8 cellular contexts compared by ENCODE assay signal in genomic region chr1:184035719-184036516, GRCh38. TPM values are rescaled to one million over a fixed set of nuclear protein-coding genes. Genes with fewer than 3 reads are reported as not detected.
A peak's percentile ranks its signal among the peaks of the same experiment; 100 is the strongest.
DNase-seq lines count a peak whose midpoint lies in the region; ATAC-seq and TF ChIP-seq lines count a peak whose summit lies in the region.

No MANE protein-coding gene starts in this region.

- peaks cover 20% of the 10 kb centered on the region for H3K4me1 ChIP-seq in CD4-positive, CD25-positive, alpha-beta regulatory T cell (ENCODE audit: control insufficient read depth, insufficient read depth, low read length, poor library complexity, severe bottlenecking)
- H3K4me1 ChIP-seq in endodermal cell (ENCODE audit: control insufficient read depth, insufficient read depth, low read length) (no peaks in the 10 kb centered on the region), neural progenitor cell (peaks cover 10% of the 10 kb centered on the region), MM.1S (ENCODE audit: low read length) (no peaks in the 10 kb centered on the region; the same call in 1 of the 2 replicates)

- no peaks in the 10 kb centered on the region for H3K9me3 ChIP-seq in CD4-positive, CD25-positive, alpha-beta regulatory T cell (ENCODE audit: control insufficient read depth in 2 of 2, low read length in 2 of 2)
- no peaks in the 10 kb centered on the region for H3K9me3 ChIP-seq in MG63
- H3K9me3 ChIP-seq in endodermal cell (ENCODE audit: control insufficient read depth, low read length) = no peaks in the 10 kb centered on the region
- H3K9me3 ChIP-seq in neural progenitor cell (ENCODE audit: low read depth) = no peaks in the 10 kb centered on the region
- no peaks in the 10 kb centered on the region for H3K9me3 ChIP-seq in MM.1S (replicated peaks; ENCODE audit: insufficient read depth, low read length)

- DNase-seq in CD4-positive, CD25-positive, alpha-beta regulatory T cell = no peak
- DNase-seq in MG63 = no peak
- no peak for DNase-seq in endodermal cell
- no peak for DNase-seq in neural progenitor cell (ENCODE audit: low spot score)
- DNase-seq in GM10266 (ENCODE audit: extremely low spot score) = no peak
- no peak for DNase-seq in MM.1S
- DNase-seq in amniotic stem cell (lab: John Stamatoyannopoulos, UW) = no peak
- no peak for DNase-seq in DMS79 (lab: John Stamatoyannopoulos, UW)

- H3K27ac Mint-ChIP-seq in CD4-positive, CD25-positive, alpha-beta regulatory T cell = no peak overlapping the region
- H3K27ac Mint-ChIP-seq in endodermal cell (no peak overlapping the region), neural progenitor cell (peak overlapping the region; percentile 17)

- H3K27me3 Mint-ChIP-seq in CD4-positive, CD25-positive, alpha-beta regulatory T cell = peaks cover 80% of the 10 kb centered on the region
- H3K27me3 Mint-ChIP-seq in endodermal cell (ENCODE audit: insufficient read depth) = peaks cover 79% of the 10 kb centered on the region
- H3K27me3 Mint-ChIP-seq in neural progenitor cell (ENCODE audit: insufficient read depth, low read depth) = peaks cover 3% of the 10 kb centered on the region

- TF ChIP-seq CTCF in endodermal cell (conservative IDR thresholded peaks at IDR 0.05) (no peak), neural progenitor cell (IDR thresholded peaks at IDR 0.05) (no peak), GM10266 (IDR thresholded peaks at IDR 0.05; ENCODE audit: control insufficient read depth, insufficient read depth, low read depth, missing control alignments) (no peak), MM.1S (IDR thresholded peaks at IDR 0.05; ENCODE audit: low read length) (no peak)

- H3K27ac ChIP-seq in CD4-positive, CD25-positive, alpha-beta regulatory T cell (ENCODE audit: insufficient read depth, low read length, poor library complexity, severe bottlenecking) = no peak overlapping the region
- no peak overlapping the region for H3K27ac ChIP-seq in endodermal cell (ENCODE audit: low read depth, low read length)
- H3K27ac ChIP-seq in neural progenitor cell = no peak overlapping the region
- H3K27ac ChIP-seq in MM.1S (ENCODE audit: low read length) = no peak overlapping the region

- H3K9me2 ChIP-seq in MM.1S (replicated peaks; ENCODE audit: insufficient read depth, low read length) = no peaks in the 10 kb centered on the region

- WGBS in endodermal cell (ENCODE audit: insufficient coverage in 1 of 2, insufficient read length in 1 of 2), 2 experiments = 29 to 48% methylated on average over 15 to 31 of the region's 31 CpGs

- H3K4me1 Mint-ChIP-seq in CD4-positive, CD25-positive, alpha-beta regulatory T cell = peaks cover 5 to 21% (median 10%) of the 10 kb centered on the region in 4 donors
- peaks cover 8% of the 10 kb centered on the region for H3K4me1 Mint-ChIP-seq in endodermal cell
- H3K4me1 Mint-ChIP-seq in neural progenitor cell = peaks cover 60% of the 10 kb centered on the region

- no peak for ATAC-seq in CD4-positive, CD25-positive, alpha-beta regulatory T cell (ENCODE audit: low read depth in 2 of 2)

- H3K79me2 ChIP-seq in neural progenitor cell (ENCODE audit: low read depth) (no peaks in the 10 kb centered on the region), MM.1S (ENCODE audit: low read length) (no peaks in the 10 kb centered on the region)

- H4K20me1 ChIP-seq in neural progenitor cell (ENCODE audit: low read depth) (no peaks in the 10 kb centered on the region), MM.1S (ENCODE audit: insufficient read depth, low read length) (no peaks in the 10 kb centered on the region)

- H2AFZ ChIP-seq in neural progenitor cell (replicated peaks) (peak overlapping the region; percentile 99), MM.1S (ENCODE audit: low read length) (no peak overlapping the region)

- peaks cover 54% of the 10 kb centered on the region for H3K27me3 ChIP-seq in CD4-positive, CD25-positive, alpha-beta regulatory T cell (ENCODE audit: control insufficient read depth, insufficient read depth, low read length)
- peaks cover 4% of the 10 kb centered on the region; the same call in 1 of the 2 replicates for H3K27me3 ChIP-seq in MG63
- peaks cover 81% of the 10 kb centered on the region for H3K27me3 ChIP-seq in endodermal cell (ENCODE audit: control insufficient read depth, insufficient read depth, low read length, poor library complexity, severe bottlenecking)
- peaks cover 73% of the 10 kb centered on the region for H3K27me3 ChIP-seq in neural progenitor cell
- no peaks in the 10 kb centered on the region for H3K27me3 ChIP-seq in MM.1S (replicated peaks; ENCODE audit: insufficient read depth, low read length)

- H3F3A ChIP-seq in neural progenitor cell (ENCODE audit: low read depth) (peaks cover 24% of the 10 kb centered on the region), MM.1S (ENCODE audit: insufficient read depth, low read length) (no peaks in the 10 kb centered on the region)

- H3K4me3 Mint-ChIP-seq in CD4-positive, CD25-positive, alpha-beta regulatory T cell = peak overlapping the region; percentile 9 to 76 (median 70)
- peak overlapping the region; percentile 57 for H3K4me3 Mint-ChIP-seq in endodermal cell
- H3K4me3 Mint-ChIP-seq in neural progenitor cell = peak overlapping the region; percentile 88

- peaks cover 0 to 3% (median 0%) of the 10 kb centered on the region in 7 donors for H3K9me3 Mint-ChIP-seq in CD4-positive, CD25-positive, alpha-beta regulatory T cell
- H3K9me3 Mint-ChIP-seq in endodermal cell (no peaks in the 10 kb centered on the region), neural progenitor cell (no peaks in the 10 kb centered on the region)

- no peaks in the 10 kb centered on the region for H3K36me3 ChIP-seq in CD4-positive, CD25-positive, alpha-beta regulatory T cell (ENCODE audit: control insufficient read depth, insufficient read depth, low read length)
- H3K36me3 ChIP-seq in MG63 = no peaks in the 10 kb centered on the region
- H3K36me3 ChIP-seq in endodermal cell (ENCODE audit: control insufficient read depth, insufficient read depth, low read length) = no peaks in the 10 kb centered on the region
- no peaks in the 10 kb centered on the region for H3K36me3 ChIP-seq in neural progenitor cell
- no peaks in the 10 kb centered on the region for H3K36me3 ChIP-seq in MM.1S (replicated peaks; ENCODE audit: insufficient read depth, low read length)

- H3K36me3 Mint-ChIP-seq in CD4-positive, CD25-positive, alpha-beta regulatory T cell = no peaks in the 10 kb centered on the region
- H3K36me3 Mint-ChIP-seq in endodermal cell (ENCODE audit: low read depth) (no peaks in the 10 kb centered on the region), neural progenitor cell (no peaks in the 10 kb centered on the region)

- H3K4me2 ChIP-seq in neural progenitor cell (peak overlapping the region; percentile 97), MM.1S (ENCODE audit: low read depth, low read length) (no peak overlapping the region)

- no peak overlapping the region for H3K9ac ChIP-seq in endodermal cell (ENCODE audit: extremely low read depth, low read length, poor library complexity, severe bottlenecking)
- no peak overlapping the region for H3K9ac ChIP-seq in neural progenitor cell
- H3K9ac ChIP-seq in MM.1S (ENCODE audit: low read length) = no peak overlapping the region

- H3K4me3 ChIP-seq in CD4-positive, CD25-positive, alpha-beta regulatory T cell (ENCODE audit: low read depth, low read length) = no peak overlapping the region
- H3K4me3 ChIP-seq in MG63 (peak overlapping the region; percentile 50; the same call in 1 of the 2 replicates), endodermal cell (ENCODE audit: low read length) (peak overlapping the region; percentile 78), neural progenitor cell (peak overlapping the region; percentile 66), MM.1S (ENCODE audit: low read length) (no peak overlapping the region)

RNA-seq across cellular contexts. Expression of gene COLGALT2, which starts 1.6 kb away (rescaled TPM):
- total RNA-seq in CD4-positive, CD25-positive, alpha-beta regulatory T cell = 0.39 TPM
- polyA plus RNA-seq in CD4-positive, CD25-positive, alpha-beta regulatory T cell = under 1 TPM in 1 of 4 donors, not detected in 3; 0.40 TPM
- 0.03 TPM in 1 of 2 replicates, not detected in the other for total RNA-seq in MG63 (2014; rRNA removed; shearing (Covaris generic); ENCODE audit: low replicate concordance)
- total RNA-seq in endodermal cell = 1 to 10 TPM; 1.9 to 2.3 TPM
- polyA plus RNA-seq in endodermal cell (2013, experiment 1 of 2) = 11.8 TPM
- polyA plus RNA-seq in endodermal cell (2013, experiment 2 of 2) = 10.1 TPM
- total RNA-seq in neural progenitor cell (ENCODE audit: low replicate concordance) = 11.6 and 12.7 TPM in 2 replicates

RNA-seq across cellular contexts. Expression of gene TSEN15, which starts 15.6 kb away (rescaled TPM):
- 24.0 TPM for total RNA-seq in CD4-positive, CD25-positive, alpha-beta regulatory T cell
- polyA plus RNA-seq in CD4-positive, CD25-positive, alpha-beta regulatory T cell = 10 to 100 TPM; 46.6 to 65.3 (median 55.6) TPM
- 81.1 and 152 TPM in 2 replicates for total RNA-seq in MG63 (2014; rRNA removed; shearing (Covaris generic); ENCODE audit: low replicate concordance)
- total RNA-seq in endodermal cell (10 to 100 TPM; 20.4 to 22.5 TPM), neural progenitor cell (ENCODE audit: low replicate concordance) (52.6 and 72.3 TPM in 2 replicates)
- 54.5 TPM for polyA plus RNA-seq in endodermal cell (2013, experiment 1 of 2)
- polyA plus RNA-seq in endodermal cell (2013, experiment 2 of 2) = 44.5 TPM

Comparison
In these comparisons a context has a peak if more than half of its experiments do, and no peak if none do; other contexts are left out.
1. H3K4me3 ChIP-seq: peak in MG63 (single experiment), endodermal cell (single experiment) and neural progenitor cell (single experiment); none in CD4-positive, CD25-positive, alpha-beta regulatory T cell (single experiment) and MM.1S (single experiment).
2. Peak in every context shown above with its lines, with median percentiles within 50 percentile points of each other: H3K4me3 Mint-ChIP-seq.